In genomic region chr16:19717319-19717718, GRCh38 we compare ENCODE assay signal across 8 cellular contexts. TPM values are rescaled to one million over a fixed set of nuclear protein-coding genes. Genes with fewer than 3 reads are reported as not detected.
A peak's percentile ranks its signal among the peaks of the same experiment; 100 is the strongest.
DNase-seq lines count a peak whose midpoint lies in the region; ATAC-seq and TF ChIP-seq lines count a peak whose summit lies in the region.

No MANE protein-coding gene starts in this region.

- peaks cover 9 to 34% (median 11%) of the 10 kb centered on the region in 3 donors for H3K36me3 Mint-ChIP-seq in CD8-positive, alpha-beta memory T cell
- peaks cover 20% of the 10 kb centered on the region for H3K36me3 Mint-ChIP-seq in nephron progenitor cell (ENCODE audit: low read depth)

- H3K27me3 Mint-ChIP-seq in CD8-positive, alpha-beta memory T cell = no peaks in the 10 kb centered on the region
- H3K27me3 Mint-ChIP-seq in nephron progenitor cell (ENCODE audit: low read depth, poor library complexity) = no peaks in the 10 kb centered on the region

- no peaks in the 10 kb centered on the region for H3K27me3 ChIP-seq in CD8-positive, alpha-beta memory T cell (ENCODE audit: insufficient read depth, low read length, poor library complexity, severe bottlenecking)
- H3K27me3 ChIP-seq in effector memory CD4-positive, alpha-beta T cell (replicated peaks; ENCODE audit: control insufficient read depth, insufficient read depth, low read length, poor library complexity, severe bottlenecking) = no peaks in the 10 kb centered on the region

- H3K9me3 Mint-ChIP-seq in CD8-positive, alpha-beta memory T cell = no peaks in the 10 kb centered on the region
- no peaks in the 10 kb centered on the region for H3K9me3 Mint-ChIP-seq in nephron progenitor cell

- peaks cover 6% of the 10 kb centered on the region for H3K36me3 ChIP-seq in CD8-positive, alpha-beta memory T cell (ENCODE audit: insufficient read depth, low read length)
- peaks cover 23% of the 10 kb centered on the region for H3K36me3 ChIP-seq in effector memory CD4-positive, alpha-beta T cell (ENCODE audit: control insufficient read depth, insufficient read depth, low read length)

- peak overlapping the region; percentile 90 to 100 (median 91) for H3K4me3 Mint-ChIP-seq in CD8-positive, alpha-beta memory T cell
- peak overlapping the region; percentile 96 for H3K4me3 Mint-ChIP-seq in nephron progenitor cell

- CTCF ChIA-PET in CD8-positive, alpha-beta memory T cell (lab: Charles Lee) = interaction anchor here (1.1 to 1.4 kb wide), 2 partner anchors 19 to 134 kb away, joined by 3 to 4 read pairs; no protein-coding TSS in a partner anchor

- no peak for DNase-seq in CD8-positive, alpha-beta memory T cell
- DNase-seq in NCI-H82 (lab: John Stamatoyannopoulos, UW) (peak; percentile 71), nephron progenitor cell (no peak), GM19240 (ENCODE audit: insufficient read length, low spot score) (no peak), NCI-H345 (lab: John Stamatoyannopoulos, UW) (no peak), NCI-H1436 treated with DMSO at 0.1 percent for 48 hours (lab: John Stamatoyannopoulos, UW) (no peak)
- no peak for DNase-seq in effector memory CD4-positive, alpha-beta T cell

- POLR2A ChIA-PET in CD8-positive, alpha-beta memory T cell (lab: Charles Lee) = interaction anchor here (1.2 to 1.5 kb wide), 2 partner anchors 21 to 162 kb away, joined by 5 read pairs; partner anchors contain the start of gene VPS35L

- peak overlapping the region; percentile 29 to 91 (median 82) for H3K27ac Mint-ChIP-seq in CD8-positive, alpha-beta memory T cell
- H3K27ac Mint-ChIP-seq in nephron progenitor cell = peak overlapping the region; percentile 94

- H3K27ac ChIP-seq in CD8-positive, alpha-beta memory T cell (ENCODE audit: low read depth, low read length) = peak overlapping the region; percentile 49
- H3K27ac ChIP-seq in effector memory CD4-positive, alpha-beta T cell (ENCODE audit: insufficient read depth, low read length, poor library complexity, severe bottlenecking) = peak overlapping the region; percentile 75

- no peaks in the 10 kb centered on the region for H3K9me3 ChIP-seq in CD8-positive, alpha-beta memory T cell (ENCODE audit: low read length)
- no peaks in the 10 kb centered on the region for H3K9me3 ChIP-seq in effector memory CD4-positive, alpha-beta T cell (ENCODE audit: control insufficient read depth, low read length)

- H3K4me3 ChIP-seq in CD8-positive, alpha-beta memory T cell (ENCODE audit: low read length) = peak overlapping the region; percentile 93
- H3K4me3 ChIP-seq in effector memory CD4-positive, alpha-beta T cell (ENCODE audit: insufficient read depth, low read depth, low read length, poor library complexity, severe bottlenecking) = peak overlapping the region; percentile 91

- TF ChIP-seq CTCF in nephron progenitor cell (IDR thresholded peaks at IDR 0.05) = no peak

- ATAC-seq in GM21367 (IDR thresholded peaks at IDR 0.05; ENCODE audit: unreplicated experiment) = no peak

- H3K4me1 ChIP-seq in CD8-positive, alpha-beta memory T cell (ENCODE audit: insufficient read depth, low read length) = peaks cover 21% of the 10 kb centered on the region
- peaks cover 4% of the 10 kb centered on the region for H3K4me1 ChIP-seq in effector memory CD4-positive, alpha-beta T cell (ENCODE audit: control insufficient read depth, insufficient read depth, low read length, poor library complexity, severe bottlenecking)

- H3K4me1 Mint-ChIP-seq in CD8-positive, alpha-beta memory T cell = peaks cover 26 to 48% (median 40%) of the 10 kb centered on the region in 3 donors
- peaks cover 33% of the 10 kb centered on the region for H3K4me1 Mint-ChIP-seq in nephron progenitor cell

RNA-seq across cellular contexts. Expression of gene KNOP1, which starts 0.7 kb away (rescaled TPM):
- total RNA-seq in CD8-positive, alpha-beta memory T cell = 10 to 100 TPM; 30.7 to 32.3 TPM
- polyA plus RNA-seq in CD8-positive, alpha-beta memory T cell = 11.0 TPM

RNA-seq across cellular contexts. Expression of gene IQCK, which starts 0.8 kb away (rescaled TPM):
- 1 to 10 TPM; 2.6 to 3.8 TPM for total RNA-seq in CD8-positive, alpha-beta memory T cell
- 1.9 TPM for polyA plus RNA-seq in CD8-positive, alpha-beta memory T cell
